In the genomic region with DNA sequence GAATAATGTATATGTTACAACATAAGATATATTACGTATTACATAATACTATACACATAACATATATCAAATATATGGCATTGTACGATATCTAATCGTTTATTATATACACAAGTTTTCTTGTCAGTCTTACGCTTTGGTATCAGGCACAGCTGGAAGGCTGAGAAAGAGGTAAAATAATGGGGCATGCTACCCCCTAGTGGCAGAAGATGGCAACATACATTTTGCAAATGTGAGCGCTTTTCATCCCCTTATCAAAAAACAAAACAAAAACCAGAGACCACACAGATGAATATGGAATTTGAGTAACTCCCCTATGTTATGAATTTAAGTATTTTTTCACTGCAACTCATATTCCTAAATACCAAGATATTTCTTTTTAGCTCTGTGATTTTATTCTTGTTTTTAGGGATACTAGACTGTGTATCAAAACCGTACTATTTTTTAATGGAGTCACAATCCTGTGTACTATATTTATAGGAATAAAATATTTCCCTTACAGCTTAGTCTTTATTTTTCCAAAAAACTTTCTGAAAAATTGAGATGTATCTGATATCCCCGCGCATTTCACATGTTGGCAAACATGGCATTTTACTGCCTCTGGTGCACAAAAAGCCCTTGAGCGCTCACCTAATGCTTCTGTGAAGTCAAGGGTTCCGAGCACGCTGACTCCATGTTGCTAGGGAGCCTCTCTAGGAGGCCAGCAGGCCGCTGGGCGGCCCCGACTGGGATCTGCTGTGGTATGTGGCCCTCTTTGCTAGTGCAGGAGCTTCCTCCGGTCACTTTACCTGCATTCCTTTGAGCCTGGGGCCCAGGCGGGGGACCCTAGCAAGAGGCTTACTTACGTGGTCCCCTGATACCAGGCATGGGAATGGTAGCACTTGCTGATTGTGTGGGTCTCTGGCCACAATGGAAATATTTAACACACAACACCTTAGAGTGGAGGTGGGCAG, we compare ENCODE assay signal across 8 cellular contexts.
DNase-seq lines count a peak whose midpoint lies in the region; ATAC-seq and TF ChIP-seq lines count a peak whose summit lies in the region.

No MANE protein-coding gene starts in this region.

- peaks cover 5% of the 10 kb centered on the region for H3K4me1 Mint-ChIP-seq in activated T-cell treated with anti-CD3 and anti-CD28 coated beads, Interleukin-2, amount 50 U/mL, for 24 hours (ENCODE audit: low read depth)
- peaks cover 1% of the 10 kb centered on the region for H3K4me1 Mint-ChIP-seq in activated CD8-positive, alpha-beta T cell treated with anti-CD3 and anti-CD28 coated beads for 36 hours (ENCODE audit: low read depth)

- peak; percentile 32 for DNase-seq in activated T-cell treated with anti-CD3 and anti-CD28 coated beads for 24 hours (ENCODE audit: low read depth)
- DNase-seq in activated T-cell treated with anti-CD3 and anti-CD28 coated beads, Interleukin-2, amount 50 U/mL, for 24 hours: no peak
- DNase-seq in NCI-H2227 treated with DMSO at 0.1 percent for 48 hours (lab: John Stamatoyannopoulos, UW): peak; percentile 57
- peak; percentile 66 for DNase-seq in activated CD8-positive, alpha-beta T cell treated with anti-CD3 and anti-CD28 coated beads for 36 hours
- peak; percentile 43 for DNase-seq in fibroblast of the conjunctiva (ENCODE audit: low read depth)
- DNase-seq in osteoblast (ENCODE audit: insufficient read length, low spot score, missing footprints): peak; percentile 68
- no peak for DNase-seq in amniotic stem cell (lab: John Stamatoyannopoulos, UW)

- H3K4me2 ChIP-seq in osteoblast (ENCODE audit: insufficient read depth, low read length): peak overlapping the region; percentile 78

- peak; percentile 77 for TF ChIP-seq CTCF in activated CD8-positive, alpha-beta T cell treated with anti-CD3 and anti-CD28 coated beads for 36 hours (IDR thresholded peaks at IDR 0.05)
- TF ChIP-seq CTCF in osteoblast (IDR thresholded peaks at IDR 0.05; ENCODE audit: extremely low read depth, low read depth, low read length): peak; percentile 78

- peak overlapping the region; percentile 36 for H2AFZ ChIP-seq in osteoblast (ENCODE audit: low read length)

- intact Hi-C loops in activated CD8-positive, alpha-beta T cell treated with anti-CD3 and anti-CD28 coated beads for 36 hours (cut with micrococcal nuclease): loop anchor here (5.0 kb wide), 1 partner anchor 148 kb away; the partner anchor contains the start of genes CHPF and TMEM198

- H3K27ac ChIP-seq in osteoblast (ENCODE audit: low read depth, low read length): peak overlapping the region; percentile 91

- H3K4me3 Mint-ChIP-seq in activated T-cell treated with anti-CD3 and anti-CD28 coated beads, Interleukin-2, amount 50 U/mL, for 24 hours: no peak overlapping the region
- H3K4me3 Mint-ChIP-seq in activated CD8-positive, alpha-beta T cell treated with anti-CD3 and anti-CD28 coated beads for 36 hours: no peak overlapping the region

- CTCF ChIA-PET in activated CD8-positive, alpha-beta T cell treated with anti-CD3 and anti-CD28 coated beads for 36 hours (lab: Charles Lee): interaction anchor here (0.7 to 2.6 kb wide), 21 partner anchors 9 to 194 kb away, joined by 3 to 27 read pairs (median 5); partner anchors contain the start of genes CHPF, STK11IP and TMEM198

- peaks cover 48% of the 10 kb centered on the region for H3K4me1 ChIP-seq in osteoblast (ENCODE audit: insufficient read depth, low read length)

- no peaks in the 10 kb centered on the region for H3K9me3 Mint-ChIP-seq in activated T-cell treated with anti-CD3 and anti-CD28 coated beads, Interleukin-2, amount 50 U/mL, for 24 hours
- no peaks in the 10 kb centered on the region for H3K9me3 Mint-ChIP-seq in activated CD8-positive, alpha-beta T cell treated with anti-CD3 and anti-CD28 coated beads for 36 hours

- no peaks in the 10 kb centered on the region for H3K27me3 ChIP-seq in osteoblast (ENCODE audit: insufficient read depth, low read length)

- H3K9me3 ChIP-seq in osteoblast (ENCODE audit: low read depth, low read length): no peaks in the 10 kb centered on the region

- H3K27me3 Mint-ChIP-seq in activated T-cell treated with anti-CD3 and anti-CD28 coated beads, Interleukin-2, amount 50 U/mL, for 24 hours: peaks cover 62% of the 10 kb centered on the region
- H3K27me3 Mint-ChIP-seq in activated CD8-positive, alpha-beta T cell treated with anti-CD3 and anti-CD28 coated beads for 36 hours: peaks cover 23% of the 10 kb centered on the region

- no peak overlapping the region for H3K27ac Mint-ChIP-seq in activated T-cell treated with anti-CD3 and anti-CD28 coated beads, Interleukin-2, amount 50 U/mL, for 24 hours
- H3K27ac Mint-ChIP-seq in activated CD8-positive, alpha-beta T cell treated with anti-CD3 and anti-CD28 coated beads for 36 hours: no peak overlapping the region

- ATAC-seq in HG02642 (IDR thresholded peaks at IDR 0.05; ENCODE audit: poor library complexity, unreplicated experiment): peak; percentile 38
- peak; percentile 57 for ATAC-seq in activated CD8-positive, alpha-beta T cell treated with anti-CD3 and anti-CD28 coated beads for 36 hours

- H3K36me3 Mint-ChIP-seq in activated T-cell treated with anti-CD3 and anti-CD28 coated beads, Interleukin-2, amount 50 U/mL, for 24 hours (ENCODE audit: low read depth): no peaks in the 10 kb centered on the region
- H3K36me3 Mint-ChIP-seq in activated CD8-positive, alpha-beta T cell treated with anti-CD3 and anti-CD28 coated beads for 36 hours (ENCODE audit: low read depth): no peaks in the 10 kb centered on the region

- H3K79me2 ChIP-seq in osteoblast (ENCODE audit: insufficient read depth, low read length): no peaks in the 10 kb centered on the region

- no peaks in the 10 kb centered on the region for H4K20me1 ChIP-seq in osteoblast (ENCODE audit: insufficient read depth, low read length)

- POLR2A ChIA-PET in activated CD8-positive, alpha-beta T cell treated with anti-CD3 and anti-CD28 coated beads for 36 hours (lab: Charles Lee): no interaction called here

- H3K4me3 ChIP-seq in osteoblast (ENCODE audit: insufficient read depth, low read length): no peak overlapping the region

- no peaks in the 10 kb centered on the region for H3K36me3 ChIP-seq in osteoblast (ENCODE audit: insufficient read depth, low read length)

Comparison
In these comparisons a context has a peak if more than half of its experiments do, and no peak if none do; other contexts are left out.
1. DNase-seq: peak in activated T-cell treated with anti-CD3 and anti-CD28 coated beads for 24 hours (single experiment), NCI-H2227 treated with DMSO at 0.1 percent for 48 hours (single experiment), activated CD8-positive, alpha-beta T cell treated with anti-CD3 and anti-CD28 coated beads for 36 hours (single experiment), fibroblast of the conjunctiva (single experiment) and osteoblast (single experiment); none in activated T-cell treated with anti-CD3 and anti-CD28 coated beads, Interleukin-2, amount 50 U/mL, for 24 hours (single experiment) and amniotic stem cell (single experiment).